In the genomic region with DNA sequence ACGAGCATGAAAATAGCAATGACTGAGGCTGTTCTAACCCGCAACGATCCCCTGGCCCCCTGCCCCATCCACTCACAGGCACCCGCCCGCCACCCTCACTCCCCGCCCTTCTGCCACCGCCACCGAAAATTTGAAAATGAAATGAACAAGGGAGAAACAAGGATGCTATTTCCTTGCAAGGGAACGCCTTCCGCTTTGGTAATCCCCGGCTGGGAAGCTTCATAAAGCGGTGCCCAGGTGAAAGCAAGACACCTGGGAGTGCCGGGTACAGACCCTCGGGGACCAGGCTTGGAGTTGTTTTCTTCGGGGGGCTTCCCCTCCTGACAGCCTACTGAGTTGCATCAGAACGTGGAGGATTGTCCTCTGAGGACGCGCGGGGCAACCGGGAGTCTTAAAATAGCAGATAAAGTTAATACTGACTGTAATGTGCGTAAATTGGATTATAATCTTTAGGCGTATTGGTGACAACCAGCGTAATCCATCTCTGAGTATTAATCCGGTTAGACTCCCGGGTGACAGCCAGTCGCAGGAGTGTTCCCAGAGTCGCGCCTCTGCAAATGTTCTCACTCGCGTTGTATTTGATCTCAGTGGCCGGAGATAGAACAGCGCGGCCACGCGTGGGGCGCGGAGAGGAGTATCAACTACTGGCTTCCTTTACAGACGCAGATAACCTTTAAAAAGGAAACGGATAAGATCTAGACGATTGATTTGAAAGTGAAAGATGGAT, we compare ENCODE assay signal across 8 cellular contexts. TPM values are rescaled to one million over a fixed set of nuclear protein-coding genes. Genes with fewer than 3 reads are reported as not detected.
A peak's percentile ranks its signal among the peaks of the same experiment; 100 is the strongest.
DNase-seq lines count a peak whose midpoint lies in the region; ATAC-seq and TF ChIP-seq lines count a peak whose summit lies in the region.

No MANE protein-coding gene starts in this region.

- peaks cover 18% of the 10 kb centered on the region for H3K4me1 ChIP-seq in RWPE2 (ENCODE audit: insufficient read depth, poor library complexity, severe bottlenecking)
- peaks cover 4% of the 10 kb centered on the region for H3K4me1 ChIP-seq in iPS-15b (ENCODE audit: control insufficient read depth, insufficient read depth, low read length)

- DNase-seq in DMS53 (lab: John Stamatoyannopoulos, UW), result peak; percentile 63
- DNase-seq in RWPE2 (ENCODE audit: low spot score), result no peak
- peak; percentile 74 for DNase-seq in activated naive CD8-positive, alpha-beta T cell treated with anti-CD3 and anti-CD28 coated beads, Interleukin-2, amount 10 ng/mL, durations not matched to agents 7 days and 5 days
- DNase-seq in NCI-H1694 (lab: John Stamatoyannopoulos, UW), result no peak

- H3K27ac Mint-ChIP-seq in activated naive CD8-positive, alpha-beta T cell treated with anti-CD3 and anti-CD28 coated beads, Interleukin-2, amount 10 ng/mL, durations not matched to agents 7 days and 5 days, result peak overlapping the region; percentile 97

- peaks cover 27% of the 10 kb centered on the region for H3K4me1 Mint-ChIP-seq in activated naive CD8-positive, alpha-beta T cell treated with anti-CD3 and anti-CD28 coated beads, Interleukin-2, amount 10 ng/mL, durations not matched to agents 7 days and 5 days

- H3K9me3 Mint-ChIP-seq in activated naive CD8-positive, alpha-beta T cell treated with anti-CD3 and anti-CD28 coated beads, Interleukin-2, amount 10 ng/mL, durations not matched to agents 7 days and 5 days, result no peaks in the 10 kb centered on the region

- no peaks in the 10 kb centered on the region for H3K27me3 ChIP-seq in RWPE2 (ENCODE audit: insufficient read depth, poor library complexity, severe bottlenecking)
- H3K27me3 ChIP-seq in iPS-15b (ENCODE audit: control insufficient read depth, insufficient read depth, low read length), result peaks cover 52% of the 10 kb centered on the region

- no peak overlapping the region for H3K9ac ChIP-seq in iPS-15b (ENCODE audit: low read depth, low read length)

- H3K36me3 ChIP-seq in RWPE2 (ENCODE audit: low read depth) (no peaks in the 10 kb centered on the region), iPS-15b (ENCODE audit: control insufficient read depth, insufficient read depth, low read length) (no peaks in the 10 kb centered on the region)

- no peaks in the 10 kb centered on the region for H3K27me3 Mint-ChIP-seq in activated naive CD8-positive, alpha-beta T cell treated with anti-CD3 and anti-CD28 coated beads, Interleukin-2, amount 10 ng/mL, durations not matched to agents 7 days and 5 days

- peaks cover 26% of the 10 kb centered on the region for H3K36me3 Mint-ChIP-seq in activated naive CD8-positive, alpha-beta T cell treated with anti-CD3 and anti-CD28 coated beads, Interleukin-2, amount 10 ng/mL, durations not matched to agents 7 days and 5 days

- H3K4me3 Mint-ChIP-seq in activated naive CD8-positive, alpha-beta T cell treated with anti-CD3 and anti-CD28 coated beads, Interleukin-2, amount 10 ng/mL, durations not matched to agents 7 days and 5 days, result peak overlapping the region; percentile 95

- no peaks in the 10 kb centered on the region for H3K9me3 ChIP-seq in RWPE2 (ENCODE audit: severe bottlenecking)
- no peaks in the 10 kb centered on the region for H3K9me3 ChIP-seq in iPS-15b (ENCODE audit: control insufficient read depth, insufficient read depth, low read length)

- peak overlapping the region; percentile 77 for H3K4me3 ChIP-seq in RWPE2 (ENCODE audit: severe bottlenecking)
- H3K4me3 ChIP-seq in iPS-15b (ENCODE audit: low read depth, low read length), result peak overlapping the region; percentile 80
- peak overlapping the region; percentile 72 to 94 (median 88) for H3K4me3 ChIP-seq in skin epidermis

- POLR2A ChIA-PET in activated naive CD8-positive, alpha-beta T cell treated with anti-CD3 and anti-CD28 coated beads, Interleukin-2, amount 10 ng/mL, durations not matched to agents 7 days and 5 days (lab: Charles Lee), result interaction anchor here (0.6 to 3.0 kb wide), 47 partner anchors 13 to 696 kb away, joined by 3 to 39 read pairs (median 5); a partner anchor contains a TSS

- H3K27ac ChIP-seq in RWPE2 (ENCODE audit: poor library complexity, severe bottlenecking) (peak overlapping the region; percentile 60), skin epidermis (peak overlapping the region in 14 of 21 experiments; percentile 15 to 93 (median 82))

- TF ChIP-seq CTCF in RWPE2 (IDR thresholded peaks at IDR 0.05; ENCODE audit: poor library complexity, severe bottlenecking), result no peak

- ATAC-seq in HG02642 (IDR thresholded peaks at IDR 0.05; ENCODE audit: poor library complexity, unreplicated experiment), result peak; percentile 15
- ATAC-seq in RWPE2 (ENCODE audit: low read depth), result no peak
- peak; percentile 35 for ATAC-seq in activated naive CD8-positive, alpha-beta T cell treated with anti-CD3 and anti-CD28 coated beads, Interleukin-2, amount 10 ng/mL, durations not matched to agents 7 days and 5 days (ENCODE audit: low read depth)
- ATAC-seq in HG02884 (IDR thresholded peaks at IDR 0.05; ENCODE audit: unreplicated experiment), result no peak

RNA-seq across cellular contexts. Expression of a gene that starts 0.9 kb away (rescaled TPM):
- total RNA-seq in activated naive CD8-positive, alpha-beta T cell treated with anti-CD3 and anti-CD28 coated beads, Interleukin-2, amount 10 ng/mL, durations not matched to agents 7 days and 5 days, result 100 to 1,000 TPM; 112 TPM

Comparison
In these comparisons a context has a peak if more than half of its experiments do, and no peak if none do; other contexts are left out.
1. DNase-seq: peak in DMS53 (single experiment) and activated naive CD8-positive, alpha-beta T cell treated with anti-CD3 and anti-CD28 coated beads, Interleukin-2, amount 10 ng/mL, durations not matched to agents 7 days and 5 days (single experiment); none in RWPE2 (single experiment) and NCI-H1694 (single experiment).
2. ATAC-seq: peak in HG02642 (single experiment) and activated naive CD8-positive, alpha-beta T cell treated with anti-CD3 and anti-CD28 coated beads, Interleukin-2, amount 10 ng/mL, durations not matched to agents 7 days and 5 days (single experiment); none in RWPE2 (single experiment) and HG02884 (single experiment).
3. Peak in every context shown above with its lines, with median percentiles within 50 percentile points of each other: H3K4me3 ChIP-seq.